Comparison of ENCODE assay signal across 1 cellular context in genomic region chrX:48890296-48890925, GRCh38.
TF ChIP-seq lines count a peak whose summit lies in the region.

No MANE protein-coding gene starts in this region.

TF ChIP-seq in H1, 55 proteins besides CTCF, POLR2A, EP300 and RAD21:
- TF ChIP-seq SAP30 (IDR thresholded peaks at IDR 0.05; ENCODE audit: insufficient read depth, insufficient replicate concordance, low read length) (no peak), CTBP2 (IDR thresholded peaks at IDR 0.05; ENCODE audit: borderline replicate concordance, insufficient read depth, insufficient read length, low read length) (no peak)
